ENCODE assay signal across 8 cellular contexts in the genomic region with DNA sequence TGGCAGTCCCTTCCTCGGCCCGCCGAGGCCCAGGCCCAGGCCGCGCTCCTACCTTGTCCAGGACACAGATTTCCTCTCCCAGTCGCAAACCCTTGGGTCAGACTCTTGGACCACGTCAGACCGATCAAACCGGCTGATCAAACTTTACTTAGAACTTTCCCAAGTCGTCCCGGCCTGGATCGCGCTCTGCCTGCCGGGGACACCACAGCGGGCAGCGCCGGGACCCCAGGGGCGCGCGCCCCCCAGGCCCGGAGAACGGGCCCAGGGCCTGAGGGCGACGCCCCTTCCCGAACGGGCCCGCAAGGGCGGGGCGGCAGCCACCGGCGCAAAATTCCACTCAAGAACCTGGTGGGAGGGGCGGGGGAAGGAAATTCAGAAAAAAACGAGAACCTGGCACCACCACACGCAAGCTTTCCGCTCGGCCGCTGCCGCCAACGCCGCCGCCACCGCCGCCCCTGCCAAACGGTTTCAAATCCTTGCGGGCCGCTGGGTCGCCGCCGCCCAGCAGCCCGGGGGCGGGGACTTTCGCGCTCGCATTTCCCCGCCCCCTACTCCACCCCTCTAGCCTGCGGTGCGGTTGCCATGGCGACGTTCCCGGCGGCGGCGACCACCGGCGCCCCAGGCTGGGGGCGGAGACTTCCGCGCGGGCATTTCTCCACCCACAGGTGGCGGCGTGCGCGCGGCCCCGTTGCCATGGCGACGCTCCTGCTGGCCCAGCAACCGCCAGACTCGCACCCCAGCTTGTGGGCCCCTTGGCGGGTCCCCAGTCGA. TPM values are rescaled to one million over a fixed set of nuclear protein-coding genes. Genes with fewer than 3 reads are reported as not detected.
A peak's percentile ranks its signal among the peaks of the same experiment; 100 is the strongest.
DNase-seq lines count a peak whose midpoint lies in the region; ATAC-seq, FAIRE-seq and TF ChIP-seq lines count a peak whose summit lies in the region.

Gene CEP112, minus strand, starts transcription at position 527 of the 771 bp plus-strand sequence.

- H3K36me3 Mint-ChIP-seq in WTC11: no peaks in the 10 kb centered on the region

- peaks cover 9% of the 10 kb centered on the region for H3K4me1 Mint-ChIP-seq in WTC11

- H3K9me3 Mint-ChIP-seq in WTC11: no peaks in the 10 kb centered on the region

- peak; percentile 70 for ATAC-seq in HG02885 (IDR thresholded peaks at IDR 0.05; ENCODE audit: poor library complexity, unreplicated experiment)
- peak; percentile 91 for ATAC-seq in WTC11

- TF ChIP-seq CTCF in WTC11 (IDR thresholded peaks at IDR 0.05): no peak
- TF ChIP-seq CTCF in bronchial epithelial cell (IDR thresholded peaks at IDR 0.05; ENCODE audit: insufficient read depth, low read length, severe bottlenecking): peak; percentile 13

- H3K27me3 ChIP-seq in bronchial epithelial cell (ENCODE audit: control insufficient read depth, insufficient read depth, low read length): no peaks in the 10 kb centered on the region

- DNase-seq in GM04504 (ENCODE audit: low read depth): peak; percentile 22
- DNase-seq in NCI-H2107 treated with DMSO at 0.1 percent for 48 hours (lab: John Stamatoyannopoulos, UW; ENCODE audit: unreplicated experiment): peak; percentile 34
- DNase-seq in WTC11 (ENCODE audit: low spot score): peak; percentile 96
- peak; percentile 32 for DNase-seq in bronchial epithelial cell (ENCODE audit: low read depth)
- DNase-seq in iPS-NIHi7 (ENCODE audit: extremely low spot score): peak; percentile 97
- peak; percentile 39 for DNase-seq in smooth muscle cell of the brain vasculature (ENCODE audit: low read depth, low spot score)
- DNase-seq in pons (ENCODE audit: low spot score): no peak

- CTCF ChIA-PET in WTC11 (lab: Charles Lee): interaction anchor here (0.6 to 1.5 kb wide), 4 partner anchors 10 to 653 kb away, joined by 3 to 6 read pairs (median 4); no protein-coding TSS in a partner anchor

- POLR2A ChIA-PET in WTC11 (lab: Charles Lee): interaction anchor here (0.6 kb wide), 1 partner anchor 633 kb away, joined by 3 read pairs; no protein-coding TSS in a partner anchor

- H3K27ac Mint-ChIP-seq in WTC11: no peak within 1 kb of the TSS

- no peaks in the 10 kb centered on the region for H3K36me3 ChIP-seq in bronchial epithelial cell (ENCODE audit: control insufficient read depth, insufficient read depth, low read length)

- H3K4me3 ChIP-seq in bronchial epithelial cell (ENCODE audit: low read depth, low read length): peak within 1 kb of the TSS; percentile 63

- no peak for FAIRE-seq in bronchial epithelial cell (lab: Jason Lieb, UNC)

- H3K4me3 Mint-ChIP-seq in WTC11: peak within 1 kb of the TSS; percentile 82

- peaks cover 10% of the 10 kb centered on the region for H3K27me3 Mint-ChIP-seq in WTC11 (ENCODE audit: low read depth)

TF ChIP-seq in WTC11, 78 proteins besides CTCF, POLR2A, EP300 and RAD21:
- TF ChIP-seq, protein P1, sequence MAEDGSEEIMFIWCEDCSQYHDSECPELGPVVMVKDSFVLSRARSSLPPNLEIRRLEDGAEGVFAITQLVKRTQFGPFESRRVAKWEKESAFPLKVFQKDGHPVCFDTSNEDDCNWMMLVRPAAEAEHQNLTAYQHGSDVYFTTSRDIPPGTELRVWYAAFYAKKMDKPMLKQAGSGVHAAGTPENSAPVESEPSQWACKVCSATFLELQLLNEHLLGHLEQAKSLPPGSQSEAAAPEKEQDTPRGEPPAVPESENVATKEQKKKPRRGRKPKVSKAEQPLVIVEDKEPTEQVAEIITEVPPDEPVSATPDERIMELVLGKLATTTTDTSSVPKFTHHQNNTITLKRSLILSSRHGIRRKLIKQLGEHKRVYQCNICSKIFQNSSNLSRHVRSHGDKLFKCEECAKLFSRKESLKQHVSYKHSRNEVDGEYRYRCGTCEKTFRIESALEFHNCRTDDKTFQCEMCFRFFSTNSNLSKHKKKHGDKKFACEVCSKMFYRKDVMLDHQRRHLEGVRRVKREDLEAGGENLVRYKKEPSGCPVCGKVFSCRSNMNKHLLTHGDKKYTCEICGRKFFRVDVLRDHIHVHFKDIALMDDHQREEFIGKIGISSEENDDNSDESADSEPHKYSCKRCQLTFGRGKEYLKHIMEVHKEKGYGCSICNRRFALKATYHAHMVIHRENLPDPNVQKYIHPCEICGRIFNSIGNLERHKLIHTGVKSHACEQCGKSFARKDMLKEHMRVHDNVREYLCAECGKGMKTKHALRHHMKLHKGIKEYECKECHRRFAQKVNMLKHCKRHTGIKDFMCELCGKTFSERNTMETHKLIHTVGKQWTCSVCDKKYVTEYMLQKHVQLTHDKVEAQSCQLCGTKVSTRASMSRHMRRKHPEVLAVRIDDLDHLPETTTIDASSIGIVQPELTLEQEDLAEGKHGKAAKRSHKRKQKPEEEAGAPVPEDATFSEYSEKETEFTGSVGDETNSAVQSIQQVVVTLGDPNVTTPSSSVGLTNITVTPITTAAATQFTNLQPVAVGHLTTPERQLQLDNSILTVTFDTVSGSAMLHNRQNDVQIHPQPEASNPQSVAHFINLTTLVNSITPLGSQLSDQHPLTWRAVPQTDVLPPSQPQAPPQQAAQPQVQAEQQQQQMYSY (CRISPR knock-in tag; IDR thresholded peaks at IDR 0.05): peak; percentile 49; the same call in 1 of the 2 replicates
- TF ChIP-seq, protein P2, sequence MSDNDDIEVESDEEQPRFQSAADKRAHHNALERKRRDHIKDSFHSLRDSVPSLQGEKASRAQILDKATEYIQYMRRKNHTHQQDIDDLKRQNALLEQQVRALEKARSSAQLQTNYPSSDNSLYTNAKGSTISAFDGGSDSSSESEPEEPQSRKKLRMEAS (CRISPR knock-in tag; IDR thresholded peaks at IDR 0.05): 0 out of 2 replicates have a peak, but pooled peaks have one; percentile 36
- peak; percentile 79 for TF ChIP-seq SP1 (CRISPR knock-in tag; conservative IDR thresholded peaks at IDR 0.05)
- TF ChIP-seq NFE2L1 (CRISPR knock-in tag; IDR thresholded peaks at IDR 0.05): no peak
- TF ChIP-seq E2F5 (CRISPR knock-in tag; IDR thresholded peaks at IDR 0.05): 0 out of 2 replicates have a peak, but pooled peaks have one; percentile 66
- TF ChIP-seq HMGA2 (CRISPR knock-in tag; IDR thresholded peaks at IDR 0.05): no peak
- no peak for TF ChIP-seq NFYB (CRISPR knock-in tag; conservative IDR thresholded peaks at IDR 0.05; ENCODE audit: low read depth)
- TF ChIP-seq ZNF423 (CRISPR knock-in tag; IDR thresholded peaks at IDR 0.05): no peak
TF ChIP-seq in WTC11: peak in this region for 4.

RNA-seq across cellular contexts. Expression of gene CEP112, which starts in this region (rescaled TPM):
- 4.4 to 6.1 TPM (median 5.3 TPM) in 3 replicates for total RNA-seq in WTC11 (2021)
- 2.4 and 4.2 TPM in 2 replicates for total RNA-seq in bronchial epithelial cell
